In genomic region chr14:68401320-68401719, GRCh38 we compare ENCODE assay signal across 9 cellular contexts.
DNase-seq lines count a peak whose midpoint lies in the region; ATAC-seq and TF ChIP-seq lines count a peak whose summit lies in the region.
"Had no signal": no experiment of that assay in that cellular context is flagged by ENCODE, and none has a peak within 500 bp of the region (broad histone marks: within the 10 kb centered on the region; RNA-seq: fewer than 3 reads in every experiment).

No MANE protein-coding gene starts in this region.

- no peak for TF ChIP-seq POLR2A in sigmoid colon (IDR thresholded peaks at IDR 0.05)

- H3K27me3 ChIP-seq in thoracic aorta (replicated peaks; ENCODE audit: insufficient read depth) (no peaks in the 10 kb centered on the region), sigmoid colon (no peaks in the 10 kb centered on the region)

- WGBS in sigmoid colon, 2 donors = 77 to 95% methylated on average over 3 of the region's 3 CpGs

- TF ChIP-seq CTCF in fibroblast of the aortic adventitia (IDR thresholded peaks at IDR 0.05; ENCODE audit: insufficient read depth, low read length) = no peak
- TF ChIP-seq CTCF in thoracic aorta (IDR thresholded peaks at IDR 0.05) = no peak
- no peak for TF ChIP-seq CTCF in sigmoid colon (IDR thresholded peaks at IDR 0.05)

- H3K4me3 ChIP-seq in fibroblast of the aortic adventitia (ENCODE audit: low read depth, low read length) (no peak overlapping the region), thoracic aorta (no peak overlapping the region), sigmoid colon (no peak overlapping the region)

- H3K9me3 ChIP-seq in thoracic aorta (no peaks in the 10 kb centered on the region), sigmoid colon (no peaks in the 10 kb centered on the region)

- intact Hi-C loops in sigmoid colon (cut with DNase I) = loop anchor here (5.0 kb wide), 1 partner anchor 41 kb away; no protein-coding TSS in a partner anchor

- DNase-seq in NCI-H460 (ENCODE audit: extremely low read depth, low read depth) (peak; percentile 33), fibroblast of the aortic adventitia (ENCODE audit: low read depth) (peak; percentile 55), thoracic aorta (ENCODE audit: low spot score) (no peak), sigmoid colon (no peak), NK-92 (lab: John Stamatoyannopoulos, UW; ENCODE audit: unreplicated experiment) (no peak)
- DNase-seq: dermis blood vessel endothelial cell, hippocampal formation had no signal

- H3K4me1 ChIP-seq in thoracic aorta (ENCODE audit: control insufficient read depth in 1 of 2, low read depth in 2 of 2) (peaks cover 35 to 71% of the 10 kb centered on the region in 2 donors), sigmoid colon (peaks cover 0 to 73% (median 45%) of the 10 kb centered on the region in 4 donors)

- peak; percentile 10 for ATAC-seq in GM19452 (IDR thresholded peaks at IDR 0.05; ENCODE audit: unreplicated experiment)
- ATAC-seq in thoracic aorta (ENCODE audit: insufficient number of reproducible peaks, low FRiP score, low read depth) = no peak
- no peak for ATAC-seq in GM21529 (IDR thresholded peaks at IDR 0.05; ENCODE audit: unreplicated experiment)

- peak overlapping the region; percentile 24 to 48 for H3K27ac ChIP-seq in thoracic aorta
- H3K27ac ChIP-seq in sigmoid colon = peak overlapping the region in 1 of 4 donors; percentile 74

- no peak for TF ChIP-seq EP300 in sigmoid colon (IDR thresholded peaks at IDR 0.05)

- no peaks in the 10 kb centered on the region for H3K36me3 ChIP-seq in thoracic aorta
- no peaks in the 10 kb centered on the region for H3K36me3 ChIP-seq in sigmoid colon

Comparison
In these comparisons a context has a peak if more than half of its experiments do, and no peak if none do; other contexts are left out.
1. DNase-seq: peak in NCI-H460 (single experiment) and fibroblast of the aortic adventitia (single experiment); none in thoracic aorta (single experiment), sigmoid colon (single experiment) and NK-92 (single experiment).